In genomic region chr19:2168619-2169424, GRCh38 we compare ENCODE assay signal across 1 cellular context.
TF ChIP-seq lines count a peak whose summit lies in the region.

No MANE protein-coding gene starts in this region.

TF ChIP-seq in HepG2, 621 proteins besides CTCF, POLR2A, EP300 and RAD21 (continued from another document and continues in another):
- TF ChIP-seq NFAT5 (CRISPR knock-in tag; IDR thresholded peaks at IDR 0.05), result no peak
- TF ChIP-seq ZNF230 (CRISPR knock-in tag; IDR thresholded peaks at IDR 0.05), result peak; percentile 21; the same call in 1 of the 2 replicates
- peak; percentile 91; the same call in 1 of the 2 replicates for TF ChIP-seq ZBTB34 (CRISPR knock-in tag; IDR thresholded peaks at IDR 0.05)
- no peak for TF ChIP-seq ZNF414 (CRISPR knock-in tag; IDR thresholded peaks at IDR 0.05)
- TF ChIP-seq ZFP62 (CRISPR knock-in tag; IDR thresholded peaks at IDR 0.05), result no peak
- TF ChIP-seq KMT2B (CRISPR knock-in tag; IDR thresholded peaks at IDR 0.05), result peak; percentile 51; the same call in 1 of the 2 replicates
- no peak for TF ChIP-seq NAIF1 (CRISPR knock-in tag; IDR thresholded peaks at IDR 0.05; ENCODE audit: borderline replicate concordance)
- TF ChIP-seq KLF16 (CRISPR knock-in tag; IDR thresholded peaks at IDR 0.05), result peak in 1 of 2 experiments; percentile 78; a peak in 1 of 4 replicates
- peak; percentile 95 for TF ChIP-seq KDM1A (CRISPR knock-in tag; IDR thresholded peaks at IDR 0.05)
- peak; percentile 91 for TF ChIP-seq ZNF121 (CRISPR knock-in tag; IDR thresholded peaks at IDR 0.05)
- peak; percentile 56 for TF ChIP-seq CBX1 (IDR thresholded peaks at IDR 0.05; ENCODE audit: low read depth)
- 0 out of 2 replicates have a peak, but pooled peaks have one; percentile 14 for TF ChIP-seq BRF2 (CRISPR knock-in tag; IDR thresholded peaks at IDR 0.05)
- peak; percentile 78; the same call in 1 of the 2 replicates for TF ChIP-seq SIX1 (CRISPR knock-in tag; IDR thresholded peaks at IDR 0.05; ENCODE audit: borderline replicate concordance)
- TF ChIP-seq ZMYM2 (CRISPR knock-in tag; IDR thresholded peaks at IDR 0.05), result peak; percentile 98
- TF ChIP-seq MXD4 (CRISPR knock-in tag; IDR thresholded peaks at IDR 0.05), result peak; percentile 68; the same call in 1 of the 2 replicates
- no peak for TF ChIP-seq SOX6 (IDR thresholded peaks at IDR 0.05)
- peak; percentile 84 for TF ChIP-seq SOX6 (CRISPR knock-in tag; IDR thresholded peaks at IDR 0.05)
- peak; percentile 90; the same call in 1 of the 2 replicates for TF ChIP-seq MIXL1 (CRISPR knock-in tag; IDR thresholded peaks at IDR 0.05)
- peak; percentile 50; the same call in 1 of the 2 replicates for TF ChIP-seq MAX (IDR thresholded peaks at IDR 0.05)
- peak; percentile 52; the same call in 1 of the 2 replicates for TF ChIP-seq ZNF143 (CRISPR knock-in tag; IDR thresholded peaks at IDR 0.05)
- peak; percentile 85 for TF ChIP-seq ZXDC (CRISPR knock-in tag; IDR thresholded peaks at IDR 0.05)
- peak; percentile 99 for TF ChIP-seq HIC2 (CRISPR knock-in tag; IDR thresholded peaks at IDR 0.05; ENCODE audit: low read depth)
- TF ChIP-seq ESRRA (CRISPR knock-in tag; IDR thresholded peaks at IDR 0.05; ENCODE audit: low read depth), result no peak; the same call in 1 of the 2 replicates
- no peak for TF ChIP-seq ZNF33B (CRISPR knock-in tag; IDR thresholded peaks at IDR 0.05)
- TF ChIP-seq U2AF2 (IDR thresholded peaks at IDR 0.05; ENCODE audit: low read depth, low read length), result no peak
- TF ChIP-seq CREM (IDR thresholded peaks at IDR 0.05), result peak; percentile 83
- TF ChIP-seq CREM (CRISPR knock-in tag; IDR thresholded peaks at IDR 0.05), result no peak
- TF ChIP-seq RARG (CRISPR knock-in tag; IDR thresholded peaks at IDR 0.05; ENCODE audit: low read depth), result no peak
- TF ChIP-seq ZFY (CRISPR knock-in tag; IDR thresholded peaks at IDR 0.05), result peak; percentile 77
- TF ChIP-seq ZNF878 (CRISPR knock-in tag; IDR thresholded peaks at IDR 0.05), result peak; percentile 97
- TF ChIP-seq FOXC1 (CRISPR knock-in tag; IDR thresholded peaks at IDR 0.05; ENCODE audit: borderline replicate concordance), result no peak; the same call in 1 of the 2 replicates
- peak; percentile 96 for TF ChIP-seq ATF3 (CRISPR knock-in tag; IDR thresholded peaks at IDR 0.05)
- TF ChIP-seq REXO4 (CRISPR knock-in tag; IDR thresholded peaks at IDR 0.05; ENCODE audit: borderline replicate concordance), result no peak
- TF ChIP-seq MNT (IDR thresholded peaks at IDR 0.05), result peak; percentile 40; the same call in 1 of the 2 replicates
- no peak for TF ChIP-seq ZBTB8A (CRISPR knock-in tag; IDR thresholded peaks at IDR 0.05; ENCODE audit: borderline replicate concordance, low read depth)
- TF ChIP-seq ZBTB37 (CRISPR knock-in tag; IDR thresholded peaks at IDR 0.05), result peak; percentile 82; the same call in 1 of the 2 replicates
- TF ChIP-seq DPF2 (CRISPR knock-in tag; IDR thresholded peaks at IDR 0.05; ENCODE audit: borderline replicate concordance, low read depth), result peak; percentile 81
- TF ChIP-seq ZKSCAN8 (CRISPR knock-in tag; IDR thresholded peaks at IDR 0.05; ENCODE audit: borderline replicate concordance), result peak; percentile 68; the same call in 1 of the 2 replicates
- TF ChIP-seq BCL6 (CRISPR knock-in tag; IDR thresholded peaks at IDR 0.05), result peak; percentile 77
